8 cellular contexts compared by ENCODE assay signal in genomic region chr11:43943931-43944751, GRCh38. TPM values are rescaled to one million over a fixed set of nuclear protein-coding genes. Genes with fewer than 3 reads are reported as not detected.
A peak's percentile ranks its signal among the peaks of the same experiment; 100 is the strongest.
DNase-seq lines count a peak whose midpoint lies in the region; ATAC-seq and TF ChIP-seq lines count a peak whose summit lies in the region.

No MANE protein-coding gene starts in this region.

- TF ChIP-seq POLR2A in erythroblast (IDR thresholded peaks at IDR 0.05; ENCODE audit: low read length) = no peak

- H3K27ac Mint-ChIP-seq in neural crest cell (ENCODE audit: unreplicated experiment) = no peak overlapping the region

- H4K20me1 ChIP-seq in Karpas-422 (ENCODE audit: insufficient read depth, low read depth, low read length) = no peaks in the 10 kb centered on the region

- no peak overlapping the region for H3K27ac ChIP-seq in SK-N-MC
- no peak overlapping the region for H3K27ac ChIP-seq in Karpas-422 (ENCODE audit: low read length)

- DNase-seq in SK-N-MC (ENCODE audit: low read depth, low spot score) (no peak), erythroblast (lab: John Stamatoyannopoulos, UW) (peak; percentile 27 to 28), neural crest cell (ENCODE audit: low read depth, low spot score) (no peak), globus pallidus (ENCODE audit: low spot score) (no peak), Karpas-422 (no peak)

- H3K4me3 ChIP-seq in SK-N-MC (peak overlapping the region; percentile 83), Karpas-422 (ENCODE audit: low read length) (no peak overlapping the region)

- peaks cover 24% of the 10 kb centered on the region for H3K4me1 Mint-ChIP-seq in neural crest cell

- H3K4me1 ChIP-seq in Karpas-422 (ENCODE audit: low read length) = no peaks in the 10 kb centered on the region

- H3K9ac ChIP-seq in SK-N-MC (ENCODE audit: insufficient read length) = no peak overlapping the region
- H3K9ac ChIP-seq in Karpas-422 (ENCODE audit: low read length) = no peak overlapping the region

- no peak overlapping the region for H2AFZ ChIP-seq in Karpas-422 (ENCODE audit: low read length)

- H3K27me3 Mint-ChIP-seq in neural crest cell (ENCODE audit: low read depth) = peaks cover 72% of the 10 kb centered on the region

- no peaks in the 10 kb centered on the region for H3K9me3 ChIP-seq in SK-N-MC (ENCODE audit: low read depth, low read length)
- no peaks in the 10 kb centered on the region for H3K9me3 ChIP-seq in Karpas-422 (ENCODE audit: low read length)

- no peak overlapping the region for H3K4me2 ChIP-seq in Karpas-422 (ENCODE audit: low read depth, low read length, poor library complexity, severe bottlenecking)

- no peak for TF ChIP-seq CTCF in neural crest cell (conservative IDR thresholded peaks at IDR 0.05)

- no peaks in the 10 kb centered on the region for H3K36me3 ChIP-seq in SK-N-MC (ENCODE audit: insufficient read depth, low read length)
- no peaks in the 10 kb centered on the region for H3K36me3 ChIP-seq in Karpas-422 (ENCODE audit: insufficient read depth, low read length)

- H3K9me2 ChIP-seq in Karpas-422 (replicated peaks; ENCODE audit: insufficient read depth, low read length) = no peaks in the 10 kb centered on the region

- H3K79me2 ChIP-seq in Karpas-422 (ENCODE audit: low read length) = no peaks in the 10 kb centered on the region

- H3K4me3 Mint-ChIP-seq in neural crest cell = peak overlapping the region; percentile 98

- no peaks in the 10 kb centered on the region for H3K27me3 ChIP-seq in Karpas-422 (ENCODE audit: low read length)

- H3K36me3 Mint-ChIP-seq in neural crest cell (ENCODE audit: low read depth) = no peaks in the 10 kb centered on the region

- no peaks in the 10 kb centered on the region for H3K9me3 Mint-ChIP-seq in neural crest cell

- ATAC-seq in GM18511 (IDR thresholded peaks at IDR 0.05; ENCODE audit: unreplicated experiment) (peak; percentile 30), HG02642 (IDR thresholded peaks at IDR 0.05; ENCODE audit: poor library complexity, unreplicated experiment) (no peak), GM18909 (IDR thresholded peaks at IDR 0.05; ENCODE audit: poor library complexity, unreplicated experiment) (no peak)

RNA-seq across cellular contexts. Expression of gene C11orf96, which starts 1.7 kb away (rescaled TPM):
- 3.0 and 3.2 TPM in 2 replicates for total RNA-seq in neural crest cell
- total RNA-seq in Karpas-422 (2014; rRNA removed; shearing (Covaris generic); ENCODE audit: low replicate concordance) = not detected in 2 replicates

Comparison
In these comparisons a context has a peak if more than half of its experiments do, and no peak if none do; other contexts are left out.
1. DNase-seq: peak in erythroblast (2 of 2); none in SK-N-MC (single experiment), neural crest cell (single experiment), globus pallidus (single experiment) and Karpas-422 (single experiment).